1 cellular context compared by ENCODE assay signal in genomic region chr16:10370096-10370726, GRCh38.
TF ChIP-seq lines count a peak whose summit lies in the region.

No MANE protein-coding gene starts in this region.

TF ChIP-seq in SK-N-SH treated with all-trans-retinoic acid at 6 μM for 48 hours, 23 proteins besides CTCF, POLR2A, EP300 and RAD21 (continued from another document):
- TF ChIP-seq TSHZ2 (CRISPR knock-in tag; IDR thresholded peaks at IDR 0.05) (no peak), CSRNP3 (CRISPR knock-in tag; IDR thresholded peaks at IDR 0.05) (no peak), GLIS3 (CRISPR knock-in tag; IDR thresholded peaks at IDR 0.05) (no peak), ZC3H10 (CRISPR knock-in tag; IDR thresholded peaks at IDR 0.05) (no peak), ISL1 (CRISPR knock-in tag; IDR thresholded peaks at IDR 0.05) (no peak), CSDC2 (CRISPR knock-in tag; IDR thresholded peaks at IDR 0.05) (no peak), BACH2 (CRISPR knock-in tag; IDR thresholded peaks at IDR 0.05; ENCODE audit: borderline replicate concordance) (no peak), TOX (CRISPR knock-in tag; IDR thresholded peaks at IDR 0.05; ENCODE audit: borderline replicate concordance) (no peak)
